1 cellular context compared by ENCODE assay signal in the genomic region with DNA sequence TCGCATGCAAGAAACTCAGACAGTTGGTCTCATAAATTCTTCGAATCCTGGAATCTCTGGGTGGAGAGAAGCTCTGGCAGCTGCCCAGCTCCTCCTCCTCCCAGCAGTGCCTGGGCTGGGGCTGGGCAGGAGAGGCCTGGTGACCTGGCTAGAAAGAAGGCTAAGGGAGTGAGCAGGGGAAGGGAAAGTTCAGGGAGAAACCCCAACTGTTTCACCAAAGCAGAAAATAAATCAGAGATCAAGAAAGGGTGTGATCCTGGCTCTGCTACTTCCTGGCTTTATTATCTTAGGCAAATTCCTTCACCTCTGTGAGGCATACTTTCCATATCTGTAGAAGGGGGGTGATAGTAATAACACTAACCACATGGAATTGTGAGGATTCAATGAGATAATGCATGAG.
TF ChIP-seq lines count a peak whose summit lies in the region.

No MANE protein-coding gene starts in this region.

TF ChIP-seq in GM23338, 12 proteins besides CTCF, POLR2A, EP300 and RAD21 (continued from another document):
- TF ChIP-seq STAT1 (IDR thresholded peaks at IDR 0.05; ENCODE audit: unreplicated experiment) (no peak), ZNF331 (CRISPR knock-in tag; IDR thresholded peaks at IDR 0.05; ENCODE audit: low read depth) (no peak), ZNF114 (CRISPR knock-in tag; IDR thresholded peaks at IDR 0.05) (no peak), NANOG (IDR thresholded peaks at IDR 0.05; ENCODE audit: borderline replicate concordance) (no peak), CREB1 (CRISPR knock-in tag; IDR thresholded peaks at IDR 0.05; ENCODE audit: low read depth) (no peak), JUNB (IDR thresholded peaks at IDR 0.05; ENCODE audit: unreplicated experiment) (no peak), EZH2 (IDR thresholded peaks at IDR 0.05; ENCODE audit: low read depth, unreplicated experiment) (no peak)
- TF ChIP-seq, protein P1, sequence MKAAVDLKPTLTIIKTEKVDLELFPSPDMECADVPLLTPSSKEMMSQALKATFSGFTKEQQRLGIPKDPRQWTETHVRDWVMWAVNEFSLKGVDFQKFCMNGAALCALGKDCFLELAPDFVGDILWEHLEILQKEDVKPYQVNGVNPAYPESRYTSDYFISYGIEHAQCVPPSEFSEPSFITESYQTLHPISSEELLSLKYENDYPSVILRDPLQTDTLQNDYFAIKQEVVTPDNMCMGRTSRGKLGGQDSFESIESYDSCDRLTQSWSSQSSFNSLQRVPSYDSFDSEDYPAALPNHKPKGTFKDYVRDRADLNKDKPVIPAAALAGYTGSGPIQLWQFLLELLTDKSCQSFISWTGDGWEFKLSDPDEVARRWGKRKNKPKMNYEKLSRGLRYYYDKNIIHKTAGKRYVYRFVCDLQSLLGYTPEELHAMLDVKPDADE (IDR thresholded peaks at IDR 0.05) = no peak
- TF ChIP-seq, protein P2, sequence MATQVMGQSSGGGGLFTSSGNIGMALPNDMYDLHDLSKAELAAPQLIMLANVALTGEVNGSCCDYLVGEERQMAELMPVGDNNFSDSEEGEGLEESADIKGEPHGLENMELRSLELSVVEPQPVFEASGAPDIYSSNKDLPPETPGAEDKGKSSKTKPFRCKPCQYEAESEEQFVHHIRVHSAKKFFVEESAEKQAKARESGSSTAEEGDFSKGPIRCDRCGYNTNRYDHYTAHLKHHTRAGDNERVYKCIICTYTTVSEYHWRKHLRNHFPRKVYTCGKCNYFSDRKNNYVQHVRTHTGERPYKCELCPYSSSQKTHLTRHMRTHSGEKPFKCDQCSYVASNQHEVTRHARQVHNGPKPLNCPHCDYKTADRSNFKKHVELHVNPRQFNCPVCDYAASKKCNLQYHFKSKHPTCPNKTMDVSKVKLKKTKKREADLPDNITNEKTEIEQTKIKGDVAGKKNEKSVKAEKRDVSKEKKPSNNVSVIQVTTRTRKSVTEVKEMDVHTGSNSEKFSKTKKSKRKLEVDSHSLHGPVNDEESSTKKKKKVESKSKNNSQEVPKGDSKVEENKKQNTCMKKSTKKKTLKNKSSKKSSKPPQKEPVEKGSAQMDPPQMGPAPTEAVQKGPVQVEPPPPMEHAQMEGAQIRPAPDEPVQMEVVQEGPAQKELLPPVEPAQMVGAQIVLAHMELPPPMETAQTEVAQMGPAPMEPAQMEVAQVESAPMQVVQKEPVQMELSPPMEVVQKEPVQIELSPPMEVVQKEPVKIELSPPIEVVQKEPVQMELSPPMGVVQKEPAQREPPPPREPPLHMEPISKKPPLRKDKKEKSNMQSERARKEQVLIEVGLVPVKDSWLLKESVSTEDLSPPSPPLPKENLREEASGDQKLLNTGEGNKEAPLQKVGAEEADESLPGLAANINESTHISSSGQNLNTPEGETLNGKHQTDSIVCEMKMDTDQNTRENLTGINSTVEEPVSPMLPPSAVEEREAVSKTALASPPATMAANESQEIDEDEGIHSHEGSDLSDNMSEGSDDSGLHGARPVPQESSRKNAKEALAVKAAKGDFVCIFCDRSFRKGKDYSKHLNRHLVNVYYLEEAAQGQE (IDR thresholded peaks at IDR 0.05; ENCODE audit: unreplicated experiment) = no peak
- TF ChIP-seq, protein P3, sequence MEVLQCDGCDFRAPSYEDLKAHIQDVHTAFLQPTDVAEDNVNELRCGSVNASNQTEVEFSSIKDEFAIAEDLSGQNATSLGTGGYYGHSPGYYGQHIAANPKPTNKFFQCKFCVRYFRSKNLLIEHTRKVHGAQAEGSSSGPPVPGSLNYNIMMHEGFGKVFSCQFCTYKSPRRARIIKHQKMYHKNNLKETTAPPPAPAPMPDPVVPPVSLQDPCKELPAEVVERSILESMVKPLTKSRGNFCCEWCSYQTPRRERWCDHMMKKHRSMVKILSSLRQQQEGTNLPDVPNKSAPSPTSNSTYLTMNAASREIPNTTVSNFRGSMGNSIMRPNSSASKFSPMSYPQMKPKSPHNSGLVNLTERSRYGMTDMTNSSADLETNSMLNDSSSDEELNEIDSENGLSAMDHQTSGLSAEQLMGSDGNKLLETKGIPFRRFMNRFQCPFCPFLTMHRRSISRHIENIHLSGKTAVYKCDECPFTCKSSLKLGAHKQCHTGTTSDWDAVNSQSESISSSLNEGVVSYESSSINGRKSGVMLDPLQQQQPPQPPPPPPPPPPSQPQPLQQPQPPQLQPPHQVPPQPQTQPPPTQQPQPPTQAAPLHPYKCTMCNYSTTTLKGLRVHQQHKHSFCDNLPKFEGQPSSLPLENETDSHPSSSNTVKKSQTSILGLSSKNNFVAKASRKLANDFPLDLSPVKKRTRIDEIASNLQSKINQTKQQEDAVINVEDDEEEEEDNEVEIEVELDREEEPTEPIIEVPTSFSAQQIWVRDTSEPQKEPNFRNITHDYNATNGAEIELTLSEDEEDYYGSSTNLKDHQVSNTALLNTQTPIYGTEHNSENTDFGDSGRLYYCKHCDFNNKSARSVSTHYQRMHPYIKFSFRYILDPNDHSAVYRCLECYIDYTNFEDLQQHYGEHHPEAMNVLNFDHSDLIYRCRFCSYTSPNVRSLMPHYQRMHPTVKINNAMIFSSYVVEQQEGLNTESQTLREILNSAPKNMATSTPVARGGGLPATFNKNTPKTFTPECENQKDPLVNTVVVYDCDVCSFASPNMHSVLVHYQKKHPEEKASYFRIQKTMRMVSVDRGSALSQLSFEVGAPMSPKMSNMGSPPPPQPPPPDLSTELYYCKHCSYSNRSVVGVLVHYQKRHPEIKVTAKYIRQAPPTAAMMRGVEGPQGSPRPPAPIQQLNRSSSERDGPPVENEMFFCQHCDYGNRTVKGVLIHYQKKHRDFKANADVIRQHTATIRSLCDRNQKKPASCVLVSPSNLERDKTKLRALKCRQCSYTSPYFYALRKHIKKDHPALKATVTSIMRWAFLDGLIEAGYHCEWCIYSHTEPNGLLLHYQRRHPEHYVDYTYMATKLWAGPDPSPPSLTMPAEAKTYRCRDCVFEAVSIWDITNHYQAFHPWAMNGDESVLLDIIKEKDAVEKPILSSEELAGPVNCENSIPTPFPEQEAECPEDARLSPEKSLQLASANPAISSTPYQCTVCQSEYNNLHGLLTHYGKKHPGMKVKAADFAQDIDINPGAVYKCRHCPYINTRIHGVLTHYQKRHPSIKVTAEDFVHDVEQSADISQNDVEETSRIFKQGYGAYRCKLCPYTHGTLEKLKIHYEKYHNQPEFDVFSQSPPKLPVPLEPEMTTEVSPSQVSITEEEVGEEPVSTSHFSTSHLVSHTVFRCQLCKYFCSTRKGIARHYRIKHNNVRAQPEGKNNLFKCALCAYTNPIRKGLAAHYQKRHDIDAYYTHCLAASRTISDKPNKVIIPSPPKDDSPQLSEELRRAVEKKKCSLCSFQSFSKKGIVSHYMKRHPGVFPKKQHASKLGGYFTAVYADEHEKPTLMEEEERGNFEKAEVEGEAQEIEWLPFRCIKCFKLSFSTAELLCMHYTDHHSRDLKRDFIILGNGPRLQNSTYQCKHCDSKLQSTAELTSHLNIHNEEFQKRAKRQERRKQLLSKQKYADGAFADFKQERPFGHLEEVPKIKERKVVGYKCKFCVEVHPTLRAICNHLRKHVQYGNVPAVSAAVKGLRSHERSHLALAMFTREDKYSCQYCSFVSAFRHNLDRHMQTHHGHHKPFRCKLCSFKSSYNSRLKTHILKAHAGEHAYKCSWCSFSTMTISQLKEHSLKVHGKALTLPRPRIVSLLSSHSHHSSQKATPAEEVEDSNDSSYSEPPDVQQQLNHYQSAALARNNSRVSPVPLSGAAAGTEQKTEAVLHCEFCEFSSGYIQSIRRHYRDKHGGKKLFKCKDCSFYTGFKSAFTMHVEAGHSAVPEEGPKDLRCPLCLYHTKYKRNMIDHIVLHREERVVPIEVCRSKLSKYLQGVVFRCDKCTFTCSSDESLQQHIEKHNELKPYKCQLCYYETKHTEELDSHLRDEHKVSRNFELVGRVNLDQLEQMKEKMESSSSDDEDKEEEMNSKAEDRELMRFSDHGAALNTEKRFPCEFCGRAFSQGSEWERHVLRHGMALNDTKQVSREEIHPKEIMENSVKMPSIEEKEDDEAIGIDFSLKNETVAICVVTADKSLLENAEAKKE (CRISPR knock-in tag; IDR thresholded peaks at IDR 0.05) = no peak
TF ChIP-seq in GM23338: peak in this region for 0.
